Comparison of ENCODE assay signal across 1 cellular context in the genomic region with DNA sequence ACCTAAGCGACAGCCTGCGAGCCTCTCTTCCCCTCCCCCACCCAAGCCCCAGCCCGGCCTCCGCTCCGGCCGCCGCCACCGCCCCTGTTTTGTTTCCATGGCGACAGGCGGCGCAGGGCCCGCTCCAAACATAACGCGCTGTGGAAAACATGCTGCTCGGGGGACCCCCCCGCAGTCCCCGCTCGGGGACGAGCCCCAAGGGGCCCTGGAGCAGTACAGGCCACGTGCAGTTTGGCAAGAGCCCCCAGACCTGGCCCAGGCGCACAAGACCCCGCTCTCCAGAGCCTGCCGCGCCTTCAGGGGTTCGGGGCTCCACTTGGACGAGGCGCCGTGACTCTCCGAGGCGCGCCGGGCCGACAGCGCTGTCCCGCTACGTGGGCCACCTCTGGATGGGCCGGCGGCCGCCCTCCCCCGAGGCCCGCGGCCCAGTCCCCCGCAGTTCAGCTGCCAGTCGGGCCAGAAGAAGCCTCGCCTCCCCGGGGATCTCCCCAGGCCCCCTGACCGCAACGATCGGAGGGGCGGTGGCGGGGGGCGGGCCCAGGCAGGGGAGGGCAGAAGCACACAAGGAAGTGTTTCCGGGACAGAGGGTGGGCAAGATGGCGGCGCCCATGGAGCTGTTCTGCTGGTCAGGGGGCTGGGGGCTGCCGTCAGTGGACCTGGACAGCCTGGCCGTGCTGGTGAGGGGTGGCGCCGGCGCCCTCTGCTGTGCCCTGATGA.
A peak's percentile ranks its signal among the peaks of the same experiment; 100 is the strongest.
TF ChIP-seq lines count a peak whose summit lies in the region.

A gene with protein sequence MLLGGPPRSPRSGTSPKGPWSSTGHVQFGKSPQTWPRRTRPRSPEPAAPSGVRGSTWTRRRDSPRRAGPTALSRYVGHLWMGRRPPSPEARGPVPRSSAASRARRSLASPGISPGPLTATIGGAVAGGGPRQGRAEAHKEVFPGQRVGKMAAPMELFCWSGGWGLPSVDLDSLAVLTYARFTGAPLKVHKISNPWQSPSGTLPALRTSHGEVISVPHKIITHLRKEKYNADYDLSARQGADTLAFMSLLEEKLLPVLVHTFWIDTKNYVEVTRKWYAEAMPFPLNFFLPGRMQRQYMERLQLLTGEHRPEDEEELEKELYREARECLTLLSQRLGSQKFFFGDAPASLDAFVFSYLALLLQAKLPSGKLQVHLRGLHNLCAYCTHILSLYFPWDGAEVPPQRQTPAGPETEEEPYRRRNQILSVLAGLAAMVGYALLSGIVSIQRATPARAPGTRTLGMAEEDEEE (plus strand): TSS at position 40 of the 717 bp plus-strand sequence. CDS start 110 bp downstream, at position 150.

TF ChIP-seq in HEK293, 187 proteins besides CTCF, POLR2A, EP300 and RAD21 (continued from another document and continues in another):
- TF ChIP-seq, protein P1, sequence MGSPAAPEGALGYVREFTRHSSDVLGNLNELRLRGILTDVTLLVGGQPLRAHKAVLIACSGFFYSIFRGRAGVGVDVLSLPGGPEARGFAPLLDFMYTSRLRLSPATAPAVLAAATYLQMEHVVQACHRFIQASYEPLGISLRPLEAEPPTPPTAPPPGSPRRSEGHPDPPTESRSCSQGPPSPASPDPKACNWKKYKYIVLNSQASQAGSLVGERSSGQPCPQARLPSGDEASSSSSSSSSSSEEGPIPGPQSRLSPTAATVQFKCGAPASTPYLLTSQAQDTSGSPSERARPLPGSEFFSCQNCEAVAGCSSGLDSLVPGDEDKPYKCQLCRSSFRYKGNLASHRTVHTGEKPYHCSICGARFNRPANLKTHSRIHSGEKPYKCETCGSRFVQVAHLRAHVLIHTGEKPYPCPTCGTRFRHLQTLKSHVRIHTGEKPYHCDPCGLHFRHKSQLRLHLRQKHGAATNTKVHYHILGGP (tag by site-specific recombination; IDR thresholded peaks at IDR 0.05) = no peak
- no peak for TF ChIP-seq ZNF560 (tag by site-specific recombination; IDR thresholded peaks at IDR 0.05; ENCODE audit: borderline replicate concordance)
- 0 out of 2 replicates have a peak, but pooled peaks have one; percentile 8 for TF ChIP-seq ZFP37 (tag by site-specific recombination; IDR thresholded peaks at IDR 0.05)
- peak; percentile 43; the same call in 1 of the 2 replicates for TF ChIP-seq ZNF596 (tag by site-specific recombination; IDR thresholded peaks at IDR 0.05)
- TF ChIP-seq ZNF433 (tag by site-specific recombination; IDR thresholded peaks at IDR 0.05; ENCODE audit: low read depth) = no peak
- TF ChIP-seq, protein P2, sequence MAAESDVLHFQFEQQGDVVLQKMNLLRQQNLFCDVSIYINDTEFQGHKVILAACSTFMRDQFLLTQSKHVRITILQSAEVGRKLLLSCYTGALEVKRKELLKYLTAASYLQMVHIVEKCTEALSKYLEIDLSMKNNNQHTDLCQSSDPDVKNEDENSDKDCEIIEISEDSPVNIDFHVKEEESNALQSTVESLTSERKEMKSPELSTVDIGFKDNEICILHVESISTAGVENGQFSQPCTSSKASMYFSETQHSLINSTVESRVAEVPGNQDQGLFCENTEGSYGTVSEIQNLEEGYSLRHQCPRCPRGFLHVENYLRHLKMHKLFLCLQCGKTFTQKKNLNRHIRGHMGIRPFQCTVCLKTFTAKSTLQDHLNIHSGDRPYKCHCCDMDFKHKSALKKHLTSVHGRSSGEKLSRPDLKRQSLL (tag by site-specific recombination; IDR thresholded peaks at IDR 0.05) = no peak; the same call in 1 of the 2 replicates
- TF ChIP-seq ZSCAN16 (tag by site-specific recombination; IDR thresholded peaks at IDR 0.05) = no peak
- TF ChIP-seq, protein P3, sequence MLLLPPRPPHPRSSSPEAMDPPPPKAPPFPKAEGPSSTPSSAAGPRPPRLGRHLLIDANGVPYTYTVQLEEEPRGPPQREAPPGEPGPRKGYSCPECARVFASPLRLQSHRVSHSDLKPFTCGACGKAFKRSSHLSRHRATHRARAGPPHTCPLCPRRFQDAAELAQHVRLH (tag by site-specific recombination; IDR thresholded peaks at IDR 0.05) = 0 out of 2 replicates have a peak, but pooled peaks have one; percentile 61
- TF ChIP-seq, protein P4, sequence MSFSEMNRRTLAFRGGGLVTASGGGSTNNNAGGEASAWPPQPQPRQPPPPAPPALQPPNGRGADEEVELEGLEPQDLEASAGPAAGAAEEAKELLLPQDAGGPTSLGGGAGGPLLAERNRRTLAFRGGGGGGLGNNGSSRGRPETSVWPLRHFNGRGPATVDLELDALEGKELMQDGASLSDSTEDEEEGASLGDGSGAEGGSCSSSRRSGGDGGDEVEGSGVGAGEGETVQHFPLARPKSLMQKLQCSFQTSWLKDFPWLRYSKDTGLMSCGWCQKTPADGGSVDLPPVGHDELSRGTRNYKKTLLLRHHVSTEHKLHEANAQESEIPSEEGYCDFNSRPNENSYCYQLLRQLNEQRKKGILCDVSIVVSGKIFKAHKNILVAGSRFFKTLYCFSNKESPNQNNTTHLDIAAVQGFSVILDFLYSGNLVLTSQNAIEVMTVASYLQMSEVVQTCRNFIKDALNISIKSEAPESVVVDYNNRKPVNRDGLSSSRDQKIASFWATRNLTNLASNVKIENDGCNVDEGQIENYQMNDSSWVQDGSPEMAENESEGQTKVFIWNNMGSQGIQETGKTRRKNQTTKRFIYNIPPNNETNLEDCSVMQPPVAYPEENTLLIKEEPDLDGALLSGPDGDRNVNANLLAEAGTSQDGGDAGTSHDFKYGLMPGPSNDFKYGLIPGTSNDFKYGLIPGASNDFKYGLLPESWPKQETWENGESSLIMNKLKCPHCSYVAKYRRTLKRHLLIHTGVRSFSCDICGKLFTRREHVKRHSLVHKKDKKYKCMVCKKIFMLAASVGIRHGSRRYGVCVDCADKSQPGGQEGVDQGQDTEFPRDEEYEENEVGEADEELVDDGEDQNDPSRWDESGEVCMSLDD (tag by site-specific recombination; IDR thresholded peaks at IDR 0.05) = peak; percentile 99
- no peak for TF ChIP-seq ZNF239 (tag by site-specific recombination; IDR thresholded peaks at IDR 0.05)
- TF ChIP-seq ZNF138 (tag by site-specific recombination; IDR thresholded peaks at IDR 0.05; ENCODE audit: borderline replicate concordance) = no peak
- no peak for TF ChIP-seq ZNF169 (tag by site-specific recombination; IDR thresholded peaks at IDR 0.05)
- no peak for TF ChIP-seq ZNF585B (tag by site-specific recombination; IDR thresholded peaks at IDR 0.05)
- peak; percentile 96 for TF ChIP-seq GLIS1 (tag by site-specific recombination; IDR thresholded peaks at IDR 0.05)
- TF ChIP-seq, protein P5, sequence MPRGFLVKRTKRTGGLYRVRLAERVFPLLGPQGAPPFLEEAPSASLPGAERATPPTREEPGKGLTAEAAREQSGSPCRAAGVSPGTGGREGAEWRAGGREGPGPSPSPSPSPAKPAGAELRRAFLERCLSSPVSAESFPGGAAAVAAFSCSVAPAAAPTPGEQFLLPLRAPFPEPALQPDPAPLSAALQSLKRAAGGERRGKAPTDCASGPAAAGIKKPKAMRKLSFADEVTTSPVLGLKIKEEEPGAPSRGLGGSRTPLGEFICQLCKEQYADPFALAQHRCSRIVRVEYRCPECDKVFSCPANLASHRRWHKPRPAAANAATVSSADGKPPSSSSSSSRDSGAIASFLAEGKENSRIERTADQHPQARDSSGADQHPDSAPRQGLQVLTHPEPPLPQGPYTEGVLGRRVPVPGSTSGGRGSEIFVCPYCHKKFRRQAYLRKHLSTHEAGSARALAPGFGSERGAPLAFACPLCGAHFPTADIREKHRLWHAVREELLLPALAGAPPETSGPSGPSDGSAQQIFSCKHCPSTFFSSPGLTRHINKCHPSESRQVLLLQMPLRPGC (tag by site-specific recombination; IDR thresholded peaks at IDR 0.05) = peak; percentile 37; the same call in 1 of the 2 replicates
- no peak for TF ChIP-seq ZNF48 (tag by site-specific recombination; IDR thresholded peaks at IDR 0.05)
- TF ChIP-seq ZNF670 (tag by site-specific recombination; IDR thresholded peaks at IDR 0.05; ENCODE audit: low read depth) = no peak
- no peak for TF ChIP-seq ZNF558 (tag by site-specific recombination; IDR thresholded peaks at IDR 0.05)
- TF ChIP-seq, protein P6, sequence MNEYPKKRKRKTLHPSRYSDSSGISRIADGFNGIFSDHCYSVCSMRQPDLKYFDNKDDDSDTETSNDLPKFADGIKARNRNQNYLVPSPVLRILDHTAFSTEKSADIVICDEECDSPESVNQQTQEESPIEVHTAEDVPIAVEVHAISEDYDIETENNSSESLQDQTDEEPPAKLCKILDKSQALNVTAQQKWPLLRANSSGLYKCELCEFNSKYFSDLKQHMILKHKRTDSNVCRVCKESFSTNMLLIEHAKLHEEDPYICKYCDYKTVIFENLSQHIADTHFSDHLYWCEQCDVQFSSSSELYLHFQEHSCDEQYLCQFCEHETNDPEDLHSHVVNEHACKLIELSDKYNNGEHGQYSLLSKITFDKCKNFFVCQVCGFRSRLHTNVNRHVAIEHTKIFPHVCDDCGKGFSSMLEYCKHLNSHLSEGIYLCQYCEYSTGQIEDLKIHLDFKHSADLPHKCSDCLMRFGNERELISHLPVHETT (tag by site-specific recombination; IDR thresholded peaks at IDR 0.05) = peak; percentile 97
- no peak for TF ChIP-seq ZNF221 (tag by site-specific recombination; IDR thresholded peaks at IDR 0.05; ENCODE audit: borderline replicate concordance)
- 0 out of 2 replicates have a peak, but pooled peaks have one; percentile 10 for TF ChIP-seq ZBTB8A (tag by site-specific recombination; IDR thresholded peaks at IDR 0.05)
- TF ChIP-seq, protein P7, sequence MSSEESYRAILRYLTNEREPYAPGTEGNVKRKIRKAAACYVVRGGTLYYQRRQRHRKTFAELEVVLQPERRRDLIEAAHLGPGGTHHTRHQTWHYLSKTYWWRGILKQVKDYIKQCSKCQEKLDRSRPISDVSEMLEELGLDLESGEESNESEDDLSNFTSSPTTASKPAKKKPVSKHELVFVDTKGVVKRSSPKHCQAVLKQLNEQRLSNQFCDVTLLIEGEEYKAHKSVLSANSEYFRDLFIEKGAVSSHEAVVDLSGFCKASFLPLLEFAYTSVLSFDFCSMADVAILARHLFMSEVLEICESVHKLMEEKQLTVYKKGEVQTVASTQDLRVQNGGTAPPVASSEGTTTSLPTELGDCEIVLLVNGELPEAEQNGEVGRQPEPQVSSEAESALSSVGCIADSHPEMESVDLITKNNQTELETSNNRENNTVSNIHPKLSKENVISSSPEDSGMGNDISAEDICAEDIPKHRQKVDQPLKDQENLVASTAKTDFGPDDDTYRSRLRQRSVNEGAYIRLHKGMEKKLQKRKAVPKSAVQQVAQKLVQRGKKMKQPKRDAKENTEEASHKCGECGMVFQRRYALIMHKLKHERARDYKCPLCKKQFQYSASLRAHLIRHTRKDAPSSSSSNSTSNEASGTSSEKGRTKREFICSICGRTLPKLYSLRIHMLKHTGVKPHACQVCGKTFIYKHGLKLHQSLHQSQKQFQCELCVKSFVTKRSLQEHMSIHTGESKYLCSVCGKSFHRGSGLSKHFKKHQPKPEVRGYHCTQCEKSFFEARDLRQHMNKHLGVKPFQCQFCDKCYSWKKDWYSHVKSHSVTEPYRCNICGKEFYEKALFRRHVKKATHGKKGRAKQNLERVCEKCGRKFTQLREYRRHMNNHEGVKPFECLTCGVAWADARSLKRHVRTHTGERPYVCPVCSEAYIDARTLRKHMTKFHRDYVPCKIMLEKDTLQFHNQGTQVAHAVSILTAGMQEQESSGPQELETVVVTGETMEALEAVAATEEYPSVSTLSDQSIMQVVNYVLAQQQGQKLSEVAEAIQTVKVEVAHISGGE (tag by site-specific recombination; conservative IDR thresholded peaks at IDR 0.05; ENCODE audit: low read depth) = peak; percentile 77; the same call in 1 of the 2 replicates
- TF ChIP-seq ZNF660 (tag by site-specific recombination; IDR thresholded peaks at IDR 0.05) = no peak; the same call in 1 of the 2 replicates
- no peak for TF ChIP-seq ZNF184 (tag by site-specific recombination; IDR thresholded peaks at IDR 0.05)
- peak; percentile 88; the same call in 1 of the 2 replicates for TF ChIP-seq KLF7 (tag by site-specific recombination; IDR thresholded peaks at IDR 0.05; ENCODE audit: borderline replicate concordance)
- TF ChIP-seq KLF8 (tag by site-specific recombination; IDR thresholded peaks at IDR 0.05) = peak; percentile 70
- peak; percentile 85 for TF ChIP-seq SP2 (tag by site-specific recombination; IDR thresholded peaks at IDR 0.05)
- no peak for TF ChIP-seq ZNF549 (tag by site-specific recombination; IDR thresholded peaks at IDR 0.05)
- TF ChIP-seq, protein P8, sequence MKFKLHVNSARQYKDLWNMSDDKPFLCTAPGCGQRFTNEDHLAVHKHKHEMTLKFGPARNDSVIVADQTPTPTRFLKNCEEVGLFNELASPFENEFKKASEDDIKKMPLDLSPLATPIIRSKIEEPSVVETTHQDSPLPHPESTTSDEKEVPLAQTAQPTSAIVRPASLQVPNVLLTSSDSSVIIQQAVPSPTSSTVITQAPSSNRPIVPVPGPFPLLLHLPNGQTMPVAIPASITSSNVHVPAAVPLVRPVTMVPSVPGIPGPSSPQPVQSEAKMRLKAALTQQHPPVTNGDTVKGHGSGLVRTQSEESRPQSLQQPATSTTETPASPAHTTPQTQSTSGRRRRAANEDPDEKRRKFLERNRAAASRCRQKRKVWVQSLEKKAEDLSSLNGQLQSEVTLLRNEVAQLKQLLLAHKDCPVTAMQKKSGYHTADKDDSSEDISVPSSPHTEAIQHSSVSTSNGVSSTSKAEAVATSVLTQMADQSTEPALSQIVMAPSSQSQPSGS (tag by site-specific recombination; IDR thresholded peaks at IDR 0.05; ENCODE audit: low read depth) = no peak
- TF ChIP-seq KLF16 (tag by site-specific recombination; IDR thresholded peaks at IDR 0.05) = peak; percentile 77
- no peak for TF ChIP-seq ZNF626 (tag by site-specific recombination; IDR thresholded peaks at IDR 0.05)
- no peak for TF ChIP-seq ZNF701 (tag by site-specific recombination; IDR thresholded peaks at IDR 0.05)
- TF ChIP-seq OSR2 (tag by site-specific recombination; IDR thresholded peaks at IDR 0.05) = peak; percentile 6; the same call in 1 of the 2 replicates
- TF ChIP-seq ZNF133 (tag by site-specific recombination; IDR thresholded peaks at IDR 0.05) = no peak
- TF ChIP-seq, protein P9, sequence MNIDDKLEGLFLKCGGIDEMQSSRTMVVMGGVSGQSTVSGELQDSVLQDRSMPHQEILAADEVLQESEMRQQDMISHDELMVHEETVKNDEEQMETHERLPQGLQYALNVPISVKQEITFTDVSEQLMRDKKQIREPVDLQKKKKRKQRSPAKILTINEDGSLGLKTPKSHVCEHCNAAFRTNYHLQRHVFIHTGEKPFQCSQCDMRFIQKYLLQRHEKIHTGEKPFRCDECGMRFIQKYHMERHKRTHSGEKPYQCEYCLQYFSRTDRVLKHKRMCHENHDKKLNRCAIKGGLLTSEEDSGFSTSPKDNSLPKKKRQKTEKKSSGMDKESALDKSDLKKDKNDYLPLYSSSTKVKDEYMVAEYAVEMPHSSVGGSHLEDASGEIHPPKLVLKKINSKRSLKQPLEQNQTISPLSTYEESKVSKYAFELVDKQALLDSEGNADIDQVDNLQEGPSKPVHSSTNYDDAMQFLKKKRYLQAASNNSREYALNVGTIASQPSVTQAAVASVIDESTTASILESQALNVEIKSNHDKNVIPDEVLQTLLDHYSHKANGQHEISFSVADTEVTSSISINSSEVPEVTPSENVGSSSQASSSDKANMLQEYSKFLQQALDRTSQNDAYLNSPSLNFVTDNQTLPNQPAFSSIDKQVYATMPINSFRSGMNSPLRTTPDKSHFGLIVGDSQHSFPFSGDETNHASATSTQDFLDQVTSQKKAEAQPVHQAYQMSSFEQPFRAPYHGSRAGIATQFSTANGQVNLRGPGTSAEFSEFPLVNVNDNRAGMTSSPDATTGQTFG (tag by site-specific recombination; IDR thresholded peaks at IDR 0.05; ENCODE audit: borderline replicate concordance) = no peak
- peak; percentile 48 for TF ChIP-seq BCL11A (tag by site-specific recombination; IDR thresholded peaks at IDR 0.05; ENCODE audit: low read depth)
- 0 out of 2 replicates have a peak, but pooled peaks have one; percentile 50 for TF ChIP-seq ZNF561 (tag by site-specific recombination; IDR thresholded peaks at IDR 0.05; ENCODE audit: borderline replicate concordance)
- no peak for TF ChIP-seq TCF7L2 (IDR thresholded peaks at IDR 0.05; ENCODE audit: borderline replicate concordance, low read depth, low read length)
- TF ChIP-seq ZBTB7A (tag by site-specific recombination; IDR thresholded peaks at IDR 0.05; ENCODE audit: low read depth) = peak; percentile 88
- TF ChIP-seq ZNF416 (tag by site-specific recombination; IDR thresholded peaks at IDR 0.05) = no peak
